In the genomic region with DNA sequence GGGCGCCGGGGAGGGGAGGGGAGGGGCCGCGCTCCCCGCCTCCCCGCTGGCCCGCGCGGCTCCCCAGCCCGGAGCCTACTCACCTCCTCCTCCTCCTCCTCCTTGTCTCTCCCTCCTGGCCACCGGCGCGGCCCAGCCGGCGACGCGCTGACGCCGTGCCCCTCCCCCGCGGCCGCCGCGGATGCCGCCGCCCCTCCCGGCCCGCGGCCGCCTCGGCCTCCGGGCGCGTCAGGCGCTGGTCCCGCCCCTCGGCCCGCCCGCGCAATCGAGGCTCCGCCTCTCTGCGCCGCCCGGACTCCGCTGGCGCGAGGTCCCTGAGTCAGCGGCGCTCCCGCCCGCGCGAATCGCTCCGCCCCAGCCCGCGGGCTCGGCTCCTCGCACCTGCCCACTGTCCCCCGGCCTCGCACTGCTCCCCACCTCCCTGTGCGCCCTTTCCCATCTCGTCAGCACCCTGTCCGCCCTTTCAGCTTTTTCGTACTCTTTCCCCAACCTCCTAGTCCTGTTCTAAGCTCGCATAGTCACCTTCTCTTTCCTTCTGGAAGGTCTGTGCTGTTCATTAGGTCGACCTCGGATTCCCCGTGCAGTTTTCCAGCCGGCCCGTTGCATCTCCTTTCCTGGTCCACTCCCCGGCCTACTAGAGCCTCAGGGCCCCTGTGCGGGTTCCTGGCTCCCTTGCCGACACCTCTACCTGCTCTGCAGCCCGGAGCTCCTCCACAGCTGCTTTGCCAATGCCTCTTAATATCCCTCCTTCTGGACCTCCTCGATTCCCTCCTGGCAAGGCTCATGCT, we compare ENCODE assay signal across 8 cellular contexts.
DNase-seq lines count a peak whose midpoint lies in the region; ATAC-seq and TF ChIP-seq lines count a peak whose summit lies in the region.

No MANE protein-coding gene starts in this region.

- H3K9me3 Mint-ChIP-seq in CD4-positive, alpha-beta memory T cell, result no peaks in the 10 kb centered on the region

- H3K4me3 Mint-ChIP-seq in CD4-positive, alpha-beta memory T cell, result peak overlapping the region; percentile 87 to 96 (median 94)

- intact Hi-C loops in CD4-positive, alpha-beta memory T cell (cut with micrococcal nuclease), result loop anchor here (1.0 to 5.0 kb wide), 3 partner anchors 12 to 185 kb away; no protein-coding TSS in a partner anchor

- peak overlapping the region in 1 of 2 donors; percentile 70 for H3K4me3 ChIP-seq in CD4-positive, alpha-beta memory T cell (ENCODE audit: low read length in 2 of 2)
- peak overlapping the region; percentile 56 for H3K4me3 ChIP-seq in lung

- no peaks in the 10 kb centered on the region for H3K27me3 Mint-ChIP-seq in CD4-positive, alpha-beta memory T cell

- CTCF ChIA-PET in CD4-positive, alpha-beta memory T cell (lab: Charles Lee; ENCODE audit: partially characterized antibody), result interaction anchor here (1.1 kb wide), 1 partner anchor 12 kb away, joined by 4 read pairs; no protein-coding TSS in a partner anchor

- TF ChIP-seq CTCF in lung (IDR thresholded peaks at IDR 0.05; ENCODE audit: control extremely low read depth, extremely low read depth), result no peak

- peaks cover 0 to 11% of the 10 kb centered on the region in 2 donors for H3K36me3 Mint-ChIP-seq in CD4-positive, alpha-beta memory T cell

- H3K4me1 ChIP-seq in CD4-positive, alpha-beta memory T cell (ENCODE audit: insufficient read depth, low read length), result peaks cover 26% of the 10 kb centered on the region
- H3K4me1 ChIP-seq in lung (ENCODE audit: control insufficient read depth in 2 of 2, insufficient read depth in 2 of 2, low read length in 2 of 2), result peaks cover 3% of the 10 kb centered on the region in 2 donors

- peak; percentile 85 for ATAC-seq in GM19438 (IDR thresholded peaks at IDR 0.05; ENCODE audit: low read depth, unreplicated experiment)
- ATAC-seq in HG03558 (IDR thresholded peaks at IDR 0.05; ENCODE audit: extremely low read depth, unreplicated experiment), result peak; percentile 87
- ATAC-seq in lung (ENCODE audit: insufficient read depth, low FRiP score), result peak; percentile 95

- POLR2A ChIA-PET in CD4-positive, alpha-beta memory T cell (lab: Charles Lee; ENCODE audit: partially characterized antibody), result interaction anchor here (0.7 to 2.5 kb wide), 5 partner anchors 11 to 151 kb away, joined by 3 to 20 read pairs (median 6); no protein-coding TSS in a partner anchor

- H3K9me3 ChIP-seq in CD4-positive, alpha-beta memory T cell (ENCODE audit: control insufficient read depth in 1 of 2, low read length in 2 of 2), result no peaks in the 10 kb centered on the region
- H3K9me3 ChIP-seq in lung (ENCODE audit: control insufficient read depth in 2 of 2, insufficient read depth in 1 of 2, low read length in 1 of 2), result no peaks in the 10 kb centered on the region

- peak; percentile 79 to 91 (median 89) for DNase-seq in CD4-positive, alpha-beta memory T cell
- DNase-seq in NCI-H69 (lab: John Stamatoyannopoulos, UW), result peak; percentile 81
- DNase-seq in activated CD4-positive, alpha-beta T cell treated with anti-CD3 and anti-CD28 coated beads, Interleukin-2, amount 50 U/mL, for 48 hours, result peak; percentile 83 to 87
- peak; percentile 91 for DNase-seq in ecto neural progenitor cell (ENCODE audit: low spot score)
- DNase-seq in lung (ENCODE audit: low spot score), result peak; percentile 85
- peak; percentile 76 to 84 (median 84) for DNase-seq in stimulated activated CD4-positive, alpha-beta T cell treated with anti-CD3 and anti-CD28 coated beads, TNF-alpha, amount 100 ng/mL, for 24 hours (ENCODE audit: low read depth in 3 of 3)

- no peaks in the 10 kb centered on the region for H3K36me3 ChIP-seq in CD4-positive, alpha-beta memory T cell (ENCODE audit: insufficient read depth, low read length)
- H3K36me3 ChIP-seq in lung (ENCODE audit: control insufficient read depth in 2 of 2, insufficient read depth in 2 of 2, low read length in 2 of 2), result no peaks in the 10 kb centered on the region

- WGBS in lung, 2 donors, result 3 to 6% methylated on average over 18 to 76 of the region's 77 CpGs

- H3K27ac Mint-ChIP-seq in CD4-positive, alpha-beta memory T cell, result peak overlapping the region; percentile 78 to 99 (median 92)

- H3K27ac ChIP-seq in CD4-positive, alpha-beta memory T cell (ENCODE audit: low read depth, low read length), result peak overlapping the region; percentile 68
- peak overlapping the region; percentile 87 to 96 for H3K27ac ChIP-seq in lung (ENCODE audit: low read depth in 1 of 2, low read length in 1 of 2)

- H3K27me3 ChIP-seq in CD4-positive, alpha-beta memory T cell (ENCODE audit: insufficient read depth, low read length), result no peaks in the 10 kb centered on the region
- no peaks in the 10 kb centered on the region for H3K27me3 ChIP-seq in lung (ENCODE audit: control insufficient read depth, insufficient read depth)

- H3K4me1 Mint-ChIP-seq in CD4-positive, alpha-beta memory T cell, result peaks cover 12 to 36% (median 16%) of the 10 kb centered on the region in 4 donors
